ENCODE assay signal across 9 cellular contexts in genomic region chr14:87992720-87993484, GRCh38. TPM values are rescaled to one million over a fixed set of nuclear protein-coding genes. Genes with fewer than 3 reads are reported as not detected.
A peak's percentile ranks its signal among the peaks of the same experiment; 100 is the strongest.
DNase-seq lines count a peak whose midpoint lies in the region; ATAC-seq and TF ChIP-seq lines count a peak whose summit lies in the region.
"Had no signal": no experiment of that assay in that cellular context is flagged by ENCODE, and none has a peak within 500 bp of the region (broad histone marks: within the 10 kb centered on the region; RNA-seq: fewer than 3 reads in every experiment).

GALC (minus strand) TSS chr14:87993182; CDS start chr14:87993164, 18 bp downstream.

- peak within 1 kb of the TSS; percentile 52 for H3K27ac ChIP-seq in 22Rv1
- H3K27ac ChIP-seq in coronary artery: peak within 1 kb of the TSS; percentile 92 to 98

- peak within 1 kb of the TSS; percentile 98 for H3K4me3 ChIP-seq in coronary artery

- no peak for TF ChIP-seq CTCF in 22Rv1 (IDR thresholded peaks at IDR 0.05)
- no peak for TF ChIP-seq CTCF in coronary artery (IDR thresholded peaks at IDR 0.05)

- peak; percentile 67 for TF ChIP-seq POLR2A in GM18526 (IDR thresholded peaks at IDR 0.05; ENCODE audit: extremely low read depth, insufficient read length)

- ATAC-seq in HG03097 (IDR thresholded peaks at IDR 0.05; ENCODE audit: low FRiP score, unreplicated experiment): peak; percentile 88

- DNase-seq in NCI-H460 (ENCODE audit: extremely low read depth, low read depth) (peak; percentile 97), coronary artery (ENCODE audit: low spot score) (peak; percentile 97), kidney tubule cell (ENCODE audit: low spot score) (peak; percentile 92)
- peak; percentile 94 for DNase-seq in activated CD4-positive, alpha-beta T cell treated with anti-CD3 and anti-CD28 coated beads, Interleukin-2, amount 50 U/mL, for 1 hour
- DNase-seq in stimulated activated CD4-positive, alpha-beta T cell treated with anti-CD3 and anti-CD28 coated beads, Interleukin-1b, Interleukin-23, amount 100 ng/mL, for 4 hours (ENCODE audit: low read depth in 2 of 2): peak; percentile 89 to 91
- DNase-seq: DND-41 had no signal

RNA-seq across cellular contexts. Expression of gene GALC, which starts in this region (rescaled TPM):
- 797 and 819 TPM in 2 replicates for total RNA-seq in NCI-H460 (2014; rRNA removed; shearing (Covaris generic))
- 346 and 537 TPM in 2 replicates for polyA plus RNA-seq in NCI-H460 (2014; cell fraction: nucleus; rRNA removed)

Comparison
In these comparisons a context has a peak if more than half of its experiments do, and no peak if none do; other contexts are left out.
1. Peak in every context shown above with its lines: DNase-seq, ATAC-seq, H3K4me3 ChIP-seq and H3K27ac ChIP-seq.